2 cellular contexts compared by ENCODE assay signal in the genomic region with DNA sequence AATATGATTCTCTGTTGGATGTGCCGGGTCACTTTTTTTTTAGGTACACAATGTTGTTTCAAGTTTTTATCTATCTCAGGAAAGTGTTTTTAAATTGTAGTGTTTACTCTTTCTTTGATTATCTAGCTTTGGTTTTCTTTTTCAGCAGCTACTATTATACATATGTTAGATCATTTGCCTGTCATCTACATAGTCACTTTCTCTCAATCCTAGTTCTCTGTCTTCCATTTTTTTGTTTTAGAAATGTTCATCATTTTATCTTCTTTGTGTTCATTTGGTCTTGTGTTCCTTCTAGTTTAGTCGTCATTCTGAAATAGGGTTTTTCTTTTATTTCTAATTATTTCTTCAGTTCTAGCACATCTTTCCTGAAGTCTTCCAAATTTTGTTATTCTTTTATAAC. TPM values are rescaled to one million over a fixed set of nuclear protein-coding genes. Genes with fewer than 3 reads are reported as not detected.
"Had no signal": no experiment of that assay in that cellular context is flagged by ENCODE, and none has a peak within 500 bp of the region (broad histone marks: within the 10 kb centered on the region; RNA-seq: fewer than 3 reads in every experiment).

No MANE protein-coding gene starts in this region.

RNA-seq across cellular contexts. Expression of a gene that starts 47.4 kb away (rescaled TPM):
- total RNA-seq: RPMI7951, SJSA1 had no signal
